23 cellular contexts compared by ENCODE assay signal in genomic region chr21:32237021-32237420, GRCh38.
"Had no signal": no experiment of that assay in that cellular context is flagged by ENCODE, and none has a peak within 500 bp of the region (broad histone marks: within the 10 kb centered on the region; RNA-seq: fewer than 3 reads in every experiment).

No MANE protein-coding gene starts in this region.

- DNase-seq: activated CD4-positive, CD25-positive, alpha-beta regulatory T cell; activated gamma-delta T cell treated with Interleukin-2 at 50 U/mL for 16 hours; activated naive CD4-positive, alpha-beta T cell treated with anti-CD3 and anti-CD28 coated beads, Interleukin-2, amount 50 U/mL, for 16 hours; activated T-cell treated with anti-CD3 and anti-CD28 coated beads for 4 hours; activated T-cell treated with anti-CD3 and anti-CD28 coated beads, Interleukin-2, amount 50 U/mL, for 48 hours; amygdala; brain microvascular endothelial cell; Kasumi-1; KBM-7; NCI-H1105 treated with DMSO at 0.1 percent for 48 hours; NCI-H1436 treated with DMSO at 0.1 percent for 48 hours; NCI-H187; NCI-H2081; NCI-H510A treated with DMSO at 0.1 percent for 48 hours; NCI-H69; NK-92 treated with Interleukin-12 subunit alpha and Interleukin-12 subunit beta, amount 100 ng/mL, for 24 hours; Peyer's patch; Right ventricle myocardium superior; SJCRH30; SK-N-SH; T-helper 1 cell had no signal

- H3K4me3 ChIP-seq: cardiac muscle cell, Peyer's patch, SJCRH30 had no signal

- H3K27ac Mint-ChIP-seq: activated T-helper 2 cell treated with anti-CD3 and anti-CD28 coated beads, Interferon-gamma antibody, Interleukin-2, Interleukin-4, amounts not matched to agents 10 μg/mL and 5 μg/mL and 100 μg/mL, durations not matched to agents 14 hours and 24 hours and 36 hours had no signal
